8 cellular contexts compared by ENCODE assay signal in genomic region chr19:17718988-17719711, GRCh38. TPM values are rescaled to one million over a fixed set of nuclear protein-coding genes. Genes with fewer than 3 reads are reported as not detected.
DNase-seq lines count a peak whose midpoint lies in the region; ATAC-seq and TF ChIP-seq lines count a peak whose summit lies in the region.

MAP1S (plus strand) TSS chr19:17719480; CDS start chr19:17719503, 23 bp downstream.

- peaks cover 27% of the 10 kb centered on the region for H3K36me3 Mint-ChIP-seq in Calu3 (ENCODE audit: insufficient read depth, unreplicated experiment)

- H3K27ac Mint-ChIP-seq in Calu3 (ENCODE audit: unreplicated experiment): peak within 1 kb of the TSS; percentile 43

- ATAC-seq in GM21447 (IDR thresholded peaks at IDR 0.05; ENCODE audit: unreplicated experiment): peak; percentile 69
- peak; percentile 61 for ATAC-seq in sciatic nerve
- no peak for ATAC-seq in GM18519 (IDR thresholded peaks at IDR 0.05; ENCODE audit: low FRiP score, unreplicated experiment)

- intact Hi-C loops in Calu3 (cut with micrococcal nuclease; ENCODE audit: unreplicated experiment) (no loop called here), sciatic nerve (cut with DNase I) (no loop called here)

- CTCF ChIA-PET in Calu3 (lab: Charles Lee): interaction anchor here (0.6 to 1.0 kb wide), 2 partner anchors 11 to 75 kb away, joined by 5 to 9 read pairs; no protein-coding TSS in a partner anchor

- peaks cover 25% of the 10 kb centered on the region for H3K4me1 Mint-ChIP-seq in Calu3 (ENCODE audit: low read depth, unreplicated experiment)

- TF ChIP-seq CTCF in Calu3 (IDR thresholded peaks at IDR 0.05; ENCODE audit: unreplicated experiment) (no peak), astrocyte of the cerebellum (IDR thresholded peaks at IDR 0.05; ENCODE audit: low read depth, low read length, missing control alignments) (no peak)

- BruUV-seq in Calu3 (replicated peaks; lab: Mats Ljungman, UMichigan): no TSS peak

- H3K9me3 Mint-ChIP-seq in Calu3 (ENCODE audit: low read depth, unreplicated experiment): no peaks in the 10 kb centered on the region

- no peaks in the 10 kb centered on the region for H3K27me3 Mint-ChIP-seq in Calu3 (ENCODE audit: unreplicated experiment)

- H3K4me3 ChIP-seq in astrocyte of the cerebellum (ENCODE audit: low read depth, low read length): peak within 1 kb of the TSS; percentile 91

- in situ Hi-C loops in astrocyte of the cerebellum (cut with HindIII; ENCODE audit: low sequenced_read_pairs): loop anchor here (10.0 kb wide), 1 partner anchor 116 kb away; no protein-coding TSS in a partner anchor

- peak; percentile 60 for DNase-seq in Calu3
- peak; percentile 37 for DNase-seq in M059J (ENCODE audit: low read depth)
- peak; percentile 37 for DNase-seq in T-helper 22 cell (ENCODE audit: low read depth)
- DNase-seq in astrocyte of the cerebellum (ENCODE audit: low read depth): no peak
- peak in 42 of 51 donors; percentile 4 to 71 (median 28) for DNase-seq in hypothalamus (lab: John Stamatoyannopoulos, UW)
- peak; percentile 75 for DNase-seq in sciatic nerve (ENCODE audit: low spot score)

- H3K4me3 Mint-ChIP-seq in Calu3 (ENCODE audit: low read depth, unreplicated experiment): peak within 1 kb of the TSS; percentile 80

RNA-seq across cellular contexts. Expression of gene MAP1S, which starts in this region (rescaled TPM):
- total RNA-seq in Calu3 (2022) (57.1 and 59.5 TPM in 2 replicates), sciatic nerve (55.8 TPM)
- total RNA-seq in M059J (2014; rRNA removed; shearing (Covaris generic)): 16.8 and 17.0 TPM in 2 replicates
